In the genomic region with DNA sequence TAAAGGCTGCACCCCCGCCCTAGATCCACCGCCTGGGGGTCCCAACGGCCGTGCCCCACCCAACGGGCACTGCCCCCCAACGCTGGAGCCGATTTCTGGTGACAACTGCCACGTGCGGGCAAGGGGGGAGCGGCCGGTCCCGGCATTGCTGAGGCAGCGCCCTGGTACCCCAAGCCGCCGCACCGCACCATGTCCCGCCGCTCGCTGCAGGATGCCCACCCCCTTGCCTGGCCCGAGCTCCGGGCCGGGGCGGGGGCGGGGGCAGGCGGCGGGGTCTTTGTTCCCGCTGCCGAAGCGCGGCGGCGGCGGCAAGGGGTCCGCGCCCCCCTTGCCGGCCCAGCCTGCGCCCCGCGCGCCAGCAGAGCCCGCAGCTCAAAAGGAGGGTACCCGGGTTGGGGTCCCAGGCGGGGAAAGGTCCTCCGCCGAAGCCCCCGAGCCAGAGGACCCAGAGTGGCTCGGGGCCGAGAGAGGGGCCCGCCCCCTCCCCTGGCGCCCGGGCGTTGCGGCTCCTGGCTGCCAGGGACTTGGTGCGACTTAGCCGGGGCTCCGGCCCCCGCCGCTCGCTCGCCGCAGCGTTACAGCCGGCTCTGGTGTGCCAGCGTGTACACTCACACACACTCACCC, we compare ENCODE assay signal across 8 cellular contexts. TPM values are rescaled to one million over a fixed set of nuclear protein-coding genes. Genes with fewer than 3 reads are reported as not detected.
DNase-seq lines count a peak whose midpoint lies in the region; ATAC-seq and TF ChIP-seq lines count a peak whose summit lies in the region.

No MANE protein-coding gene starts in this region.

- H3K9ac ChIP-seq in DND-41 (ENCODE audit: low read depth, low read length): peak overlapping the region; percentile 79
- H3K9ac ChIP-seq in adipocyte (ENCODE audit: low read length): peak overlapping the region; percentile 88

- H3K36me3 ChIP-seq in DND-41 (ENCODE audit: insufficient read depth, low read length): no peaks in the 10 kb centered on the region
- no peaks in the 10 kb centered on the region for H3K36me3 ChIP-seq in adipocyte (ENCODE audit: control insufficient read depth, insufficient read depth, low read length, severe bottlenecking)
- no peaks in the 10 kb centered on the region for H3K36me3 ChIP-seq in kidney epithelial cell (ENCODE audit: control insufficient read depth, insufficient read depth, low read length)
- H3K36me3 ChIP-seq in tibial nerve: no peaks in the 10 kb centered on the region

- TF ChIP-seq CTCF in DND-41 (IDR thresholded peaks at IDR 0.05; ENCODE audit: borderline replicate concordance, extremely low read depth, low read length, poor library complexity, severe bottlenecking): no peak
- TF ChIP-seq CTCF in kidney epithelial cell (IDR thresholded peaks at IDR 0.05; ENCODE audit: insufficient read depth, low read length, poor library complexity, severe bottlenecking): no peak
- TF ChIP-seq CTCF in tibial nerve (IDR thresholded peaks at IDR 0.05): no peak

- peak overlapping the region; percentile 88 for H3K4me2 ChIP-seq in DND-41 (ENCODE audit: insufficient read depth, low read length)

- peak overlapping the region; percentile 43 to 91; a peak in 3 of 4 replicates for H3K4me3 ChIP-seq in DND-41 (ENCODE audit: low read depth in 1 of 2, low read length in 2 of 2)
- peak overlapping the region; percentile 87 for H3K4me3 ChIP-seq in adipocyte (ENCODE audit: low read length)
- peak overlapping the region; percentile 89 for H3K4me3 ChIP-seq in kidney epithelial cell (ENCODE audit: low read depth, low read length)
- peak overlapping the region; percentile 88 to 97 (median 94) for H3K4me3 ChIP-seq in tibial nerve

- 0 out of 3 replicates have a peak, but pooled peaks have one; percentile 5 for ATAC-seq in DND-41 (ENCODE audit: insufficient read depth, low read depth)
- ATAC-seq in HG03095 (IDR thresholded peaks at IDR 0.05; ENCODE audit: unreplicated experiment): peak; percentile 11
- ATAC-seq in HG02798 (IDR thresholded peaks at IDR 0.05; ENCODE audit: poor library complexity, unreplicated experiment): no peak

- no peak for DNase-seq in DND-41
- no peak for DNase-seq in adipocyte (ENCODE audit: low read depth)
- no peak for DNase-seq in kidney epithelial cell (ENCODE audit: low read depth)
- DNase-seq in tibial nerve (ENCODE audit: low spot score in 2 of 2): no peak
- DNase-seq in AML-193 (lab: John Stamatoyannopoulos, UW): no peak
- DNase-seq in DMS153 (lab: John Stamatoyannopoulos, UW): no peak

- peaks cover 43% of the 10 kb centered on the region for H4K20me1 ChIP-seq in DND-41 (ENCODE audit: insufficient read depth, low read length)

- no peak for TF ChIP-seq EP300 in tibial nerve (IDR thresholded peaks at IDR 0.05)

- WGBS in tibial nerve, 2 donors: 1% methylated on average over 15 to 28 of the region's 64 CpGs

- peaks cover 53% of the 10 kb centered on the region for H3K79me2 ChIP-seq in DND-41 (ENCODE audit: insufficient read depth, low read length)

- H3K27me3 ChIP-seq in DND-41 (ENCODE audit: insufficient read depth, low read length, poor library complexity) (peaks cover 11% of the 10 kb centered on the region), adipocyte (replicated peaks; ENCODE audit: control insufficient read depth, insufficient read depth, low read length) (no peaks in the 10 kb centered on the region), kidney epithelial cell (ENCODE audit: control insufficient read depth, insufficient read depth, low read length) (no peaks in the 10 kb centered on the region), tibial nerve (peaks cover 0 to 5% of the 10 kb centered on the region in 2 donors)

- no peak for TF ChIP-seq POLR2A in tibial nerve (IDR thresholded peaks at IDR 0.05)

- peak overlapping the region; percentile 78 for H2AFZ ChIP-seq in DND-41 (ENCODE audit: low read depth, low read length)

- H3K4me1 ChIP-seq in DND-41 (ENCODE audit: insufficient read depth, low read length): peaks cover 46% of the 10 kb centered on the region
- H3K4me1 ChIP-seq in adipocyte (ENCODE audit: control insufficient read depth, insufficient read depth, low read length): peaks cover 26% of the 10 kb centered on the region
- peaks cover 0 to 69% (median 32%) of the 10 kb centered on the region in 4 donors for H3K4me1 ChIP-seq in tibial nerve

- peak overlapping the region; percentile 67 for H3K27ac ChIP-seq in DND-41 (ENCODE audit: low read length)
- H3K27ac ChIP-seq in tibial nerve: peak overlapping the region; percentile 79 to 91 (median 88)

- H3K9me3 ChIP-seq in DND-41 (ENCODE audit: insufficient read depth, low read length, severe bottlenecking) (no peaks in the 10 kb centered on the region), adipocyte (ENCODE audit: control insufficient read depth, low read length) (no peaks in the 10 kb centered on the region), tibial nerve (no peaks in the 10 kb centered on the region)

RNA-seq across cellular contexts. Expression of a gene that starts 0.7 kb away (rescaled TPM):
- total RNA-seq in kidney epithelial cell (289 and 322 TPM in 2 replicates), tibial nerve (10 to 100 TPM; 31.8 to 35.6 (median 33.8) TPM)

RNA-seq across cellular contexts. Expression of a gene that starts 27.9 kb away (rescaled TPM):
- total RNA-seq in kidney epithelial cell: 65.2 and 70.4 TPM in 2 replicates
- total RNA-seq in tibial nerve: 10 to 100 TPM; 27.3 to 66.0 (median 40.4) TPM
